ENCODE assay signal across 31 cellular contexts in the genomic region with DNA sequence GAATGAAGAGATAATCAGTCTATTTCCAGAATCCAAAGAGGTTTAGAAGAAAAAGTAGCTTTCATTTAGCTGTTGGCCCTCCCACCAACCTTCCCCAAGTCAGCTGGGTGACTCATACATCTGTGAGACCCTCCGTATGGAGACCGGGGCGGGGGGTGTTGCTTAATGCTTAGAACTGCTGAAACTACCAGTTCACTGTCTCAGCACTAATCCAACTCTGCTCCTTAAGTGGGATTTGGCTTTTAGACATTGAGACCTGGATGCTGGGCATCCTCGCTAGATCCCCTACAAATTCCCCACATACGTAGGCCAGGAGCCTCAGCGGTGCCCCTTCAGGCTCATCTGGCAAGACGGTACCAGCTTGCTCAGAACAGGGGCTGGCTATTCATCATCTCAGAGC. TPM values are rescaled to one million over a fixed set of nuclear protein-coding genes. Genes with fewer than 3 reads are reported as not detected.
"Had no signal": no experiment of that assay in that cellular context is flagged by ENCODE, and none has a peak within 500 bp of the region (broad histone marks: within the 10 kb centered on the region; RNA-seq: fewer than 3 reads in every experiment).

A gene (plus strand): TSS at position 252 of the 400 bp plus-strand sequence. CDS start 1,374 bp downstream, outside the sequence.

- H3K27ac ChIP-seq: adrenal gland, ascending aorta, sigmoid colon, thyroid gland had no signal

- H3K4me1 Mint-ChIP-seq: neural crest cell had no signal

- DNase-seq: activated CD4-positive, alpha-beta T cell treated with anti-CD3 and anti-CD28 coated beads, Interleukin-2, amount 50 U/mL, for 48 hours; activated CD8-positive, alpha-beta memory T cell treated with anti-CD3 and anti-CD28 coated beads, Interleukin-2, amount 50 U/mL, for 48 hours; activated naive CD4-positive, alpha-beta T cell; activated T-cell treated with anti-CD3 and anti-CD28 coated beads, Interleukin-2, amount 50 U/mL, for 4 hours; cortex of kidney; foreskin fibroblast; hippocampal formation; islet precursor cell; left colon; mesendoderm; naive thymus-derived CD4-positive, alpha-beta T cell; sigmoid colon; stimulated activated CD4-positive, alpha-beta T cell treated with anti-CD3 and anti-CD28 coated beads, Interleukin-15, amount 100 ng/mL, for 24 hours; stimulated activated naive CD8-positive, alpha-beta T cell treated with anti-CD3 and anti-CD28 coated beads, Interleukin-15, Interleukin-2, amounts not matched to agents 100 U/mL and 50 U/mL, for 24 hours; thyroid gland had no signal

- H3K9me3 ChIP-seq: adrenal gland, ascending aorta, sigmoid colon, thyroid gland had no signal

- H3K4me1 ChIP-seq: ascending aorta, sigmoid colon, thyroid gland had no signal

- H3K27me3 Mint-ChIP-seq: activated naive CD8-positive, alpha-beta T cell had no signal

- H3K4me3 Mint-ChIP-seq: activated naive CD8-positive, alpha-beta T cell; activated T-cell treated with anti-CD3 and anti-CD28 coated beads, Interleukin-2, amount 50 U/mL, for 4 hours; naive thymus-derived CD4-positive, alpha-beta T cell; neural crest cell; T-helper 2 cell treated with Interferon-gamma antibody and Interleukin-4, amounts not matched to agents 5 μg/mL and 100 μg/mL, for 36 hours had no signal

- H3K36me3 Mint-ChIP-seq: activated naive CD8-positive, alpha-beta T cell; naive thymus-derived CD4-positive, alpha-beta T cell had no signal

- H3K4me2 ChIP-seq: smooth muscle cell had no signal

- H3K27me3 ChIP-seq: adrenal gland, ascending aorta, sigmoid colon, thyroid gland had no signal

- H3K27ac Mint-ChIP-seq: activated naive CD8-positive, alpha-beta T cell; activated T-helper 2 cell treated with anti-CD3 and anti-CD28 coated beads, Interferon-gamma antibody, Interleukin-2, Interleukin-4, amounts not matched to agents 10 μg/mL and 5 μg/mL and 100 μg/mL, durations not matched to agents 14 hours and 24 hours and 36 hours; T-helper 2 cell treated with Interferon-gamma antibody and Interleukin-4, amounts not matched to agents 5 μg/mL and 100 μg/mL, for 36 hours had no signal

- H3K9me3 Mint-ChIP-seq: activated T-cell treated with anti-CD3 and anti-CD28 coated beads, Interleukin-2, amount 50 U/mL, for 4 hours; activated T-helper 2 cell treated with anti-CD3 and anti-CD28 coated beads, Interferon-gamma antibody, Interleukin-2, Interleukin-4, amounts not matched to agents 10 μg/mL and 5 μg/mL and 100 μg/mL, durations not matched to agents 14 hours and 24 hours and 36 hours; naive thymus-derived CD4-positive, alpha-beta T cell; neural crest cell; T-helper 2 cell treated with Interferon-gamma antibody and Interleukin-4, amounts not matched to agents 5 μg/mL and 100 μg/mL, for 36 hours had no signal

- H3K4me3 ChIP-seq: adrenal gland, ascending aorta, sigmoid colon, smooth muscle cell, thyroid gland had no signal

- H3K36me3 ChIP-seq: adrenal gland, ascending aorta, sigmoid colon, thyroid gland had no signal

- ATAC-seq: activated T-cell treated with anti-CD3 and anti-CD28 coated beads, Interleukin-2, amount 50 U/mL, for 4 hours; left colon; naive thymus-derived CD4-positive, alpha-beta T cell; SK-N-SH treated with all-trans-retinoic acid at 6 μM for 48 hours; stimulated activated naive CD8-positive, alpha-beta T cell treated with anti-CD3 and anti-CD28 coated beads, Interleukin-15, Interleukin-2, amounts not matched to agents 100 U/mL and 50 U/mL, for 24 hours had no signal

RNA-seq across cellular contexts. Expression of the gene that starts here (rescaled TPM):
- total RNA-seq: activated T-cell treated with anti-CD3 and anti-CD28 coated beads, Interleukin-2, amount 50 U/mL, for 4 hours; activated T-helper 2 cell treated with anti-CD3 and anti-CD28 coated beads, Interferon-gamma antibody, Interleukin-2, Interleukin-4, amounts not matched to agents 10 μg/mL and 5 μg/mL and 100 μg/mL, durations not matched to agents 14 hours and 24 hours and 36 hours; adrenal gland; ascending aorta; epithelial cell of proximal tubule; left colon; lower leg skin; mucosa of gallbladder; neural crest cell; osteoblast; posterior vena cava; renal cortical epithelial cell; sigmoid colon; smooth muscle cell; subcutaneous adipose tissue; ureter had no signal
- polyA plus RNA-seq: naive thymus-derived CD4-positive, alpha-beta T cell; sigmoid colon; smooth muscle cell had no signal
